Comparison of ENCODE assay signal across 22 cellular contexts in genomic region chr5:81537905-81538535, GRCh38.
DNase-seq lines count a peak whose midpoint lies in the region; ATAC-seq and TF ChIP-seq lines count a peak whose summit lies in the region.
"Had no signal": no experiment of that assay in that cellular context is flagged by ENCODE, and none has a peak within 500 bp of the region (broad histone marks: within the 10 kb centered on the region; RNA-seq: fewer than 3 reads in every experiment).

No MANE protein-coding gene starts in this region.

- intact Hi-C loops in prostate gland (cut with DNase I) = no loop called here

- H3K27me3 ChIP-seq in prostate gland (replicated peaks; ENCODE audit: insufficient read depth) = no peaks in the 10 kb centered on the region
- H3K27me3 ChIP-seq: heart left ventricle, upper lobe of left lung had no signal

- peak; percentile 85 for ATAC-seq in T-helper 17 cell
- no peak for ATAC-seq in activated naive CD8-positive, alpha-beta T cell treated with anti-CD3 and anti-CD28 coated beads, Interleukin-2, amount 50 U/mL, for 24 hours
- ATAC-seq in HG03159 (IDR thresholded peaks at IDR 0.05; ENCODE audit: unreplicated experiment) = no peak
- ATAC-seq: heart left ventricle had no signal

- no peak for DNase-seq in activated naive CD4-positive, alpha-beta T cell (lab: John Stamatoyannopoulos, UW)
- DNase-seq in T-helper 17 cell = no peak
- DNase-seq in activated naive CD8-positive, alpha-beta T cell treated with anti-CD3 and anti-CD28 coated beads, Interleukin-2, amount 50 U/mL, for 24 hours = no peak
- no peak for DNase-seq in NCI-H2107 treated with DMSO at 0.1 percent for 48 hours (lab: John Stamatoyannopoulos, UW; ENCODE audit: unreplicated experiment)
- DNase-seq in prostate gland (ENCODE audit: low spot score) = no peak
- DNase-seq: activated gamma-delta T cell treated with Interleukin-2 at 50 U/mL for 16 hours; cerebellar nuclear complex; DMS153; heart left ventricle; left colon; mesendoderm; natural killer cell; NCI-H1417; NCI-H524 treated with DMSO at 0.1 percent for 48 hours; retina; stimulated activated CD4-positive, alpha-beta T cell treated with anti-CD3 and anti-CD28 coated beads, Interleukin-4, amount 100 ng/mL, for 4 hours; T-helper 9 cell; upper lobe of left lung had no signal

- H3K27ac ChIP-seq in prostate gland = no peak overlapping the region
- H3K27ac ChIP-seq: epithelial cell of prostate, heart left ventricle, SK-N-MC, upper lobe of left lung had no signal

- H3K9me3 ChIP-seq in T-helper 17 cell (ENCODE audit: control insufficient read depth, low read length, poor library complexity, severe bottlenecking) (no peaks in the 10 kb centered on the region), prostate gland (no peaks in the 10 kb centered on the region)
- H3K9me3 ChIP-seq: upper lobe of left lung had no signal

- H3K36me3 Mint-ChIP-seq in activated naive CD4-positive, alpha-beta T cell treated with anti-CD3 and anti-CD28 coated beads, Interleukin-2, amount 50 U/mL, for 24 hours = peaks cover 4% of the 10 kb centered on the region
- peaks cover 2% of the 10 kb centered on the region for H3K36me3 Mint-ChIP-seq in T-helper 17 cell (ENCODE audit: low read depth)
- H3K36me3 Mint-ChIP-seq in activated naive CD8-positive, alpha-beta T cell treated with anti-CD3 and anti-CD28 coated beads, Interleukin-2, amount 50 U/mL, for 24 hours (ENCODE audit: low read depth) = peaks cover 4% of the 10 kb centered on the region
- H3K36me3 Mint-ChIP-seq: natural killer cell had no signal

- no peaks in the 10 kb centered on the region for H3K27me3 Mint-ChIP-seq in activated naive CD4-positive, alpha-beta T cell treated with anti-CD3 and anti-CD28 coated beads, Interleukin-2, amount 50 U/mL, for 24 hours
- H3K27me3 Mint-ChIP-seq in T-helper 17 cell = no peaks in the 10 kb centered on the region
- no peaks in the 10 kb centered on the region for H3K27me3 Mint-ChIP-seq in activated naive CD8-positive, alpha-beta T cell treated with anti-CD3 and anti-CD28 coated beads, Interleukin-2, amount 50 U/mL, for 24 hours

- no peaks in the 10 kb centered on the region for H3K4me1 ChIP-seq in prostate gland (replicated peaks)
- H3K4me1 ChIP-seq: upper lobe of left lung had no signal

- TF ChIP-seq CTCF in prostate gland (IDR thresholded peaks at IDR 0.05) = no peak

- no peak overlapping the region for H3K4me3 ChIP-seq in prostate gland
- H3K4me3 ChIP-seq: heart left ventricle, SK-N-MC, upper lobe of left lung had no signal

- H3K9me3 Mint-ChIP-seq in activated naive CD4-positive, alpha-beta T cell treated with anti-CD3 and anti-CD28 coated beads, Interleukin-2, amount 50 U/mL, for 24 hours = no peaks in the 10 kb centered on the region
- H3K9me3 Mint-ChIP-seq in activated naive CD8-positive, alpha-beta T cell treated with anti-CD3 and anti-CD28 coated beads, Interleukin-2, amount 50 U/mL, for 24 hours = no peaks in the 10 kb centered on the region
- H3K9me3 Mint-ChIP-seq: natural killer cell had no signal

- peak overlapping the region; percentile 6 for H3K4me3 Mint-ChIP-seq in activated naive CD4-positive, alpha-beta T cell treated with anti-CD3 and anti-CD28 coated beads, Interleukin-2, amount 50 U/mL, for 24 hours
- H3K4me3 Mint-ChIP-seq in T-helper 17 cell = peak overlapping the region; percentile 65
- no peak overlapping the region for H3K4me3 Mint-ChIP-seq in activated naive CD8-positive, alpha-beta T cell treated with anti-CD3 and anti-CD28 coated beads, Interleukin-2, amount 50 U/mL, for 24 hours
- H3K4me3 Mint-ChIP-seq: natural killer cell had no signal

- peak overlapping the region; percentile 92 for H3K27ac Mint-ChIP-seq in activated naive CD4-positive, alpha-beta T cell treated with anti-CD3 and anti-CD28 coated beads, Interleukin-2, amount 50 U/mL, for 24 hours
- peak overlapping the region; percentile 91 for H3K27ac Mint-ChIP-seq in T-helper 17 cell
- H3K27ac Mint-ChIP-seq in activated naive CD8-positive, alpha-beta T cell treated with anti-CD3 and anti-CD28 coated beads, Interleukin-2, amount 50 U/mL, for 24 hours = peak overlapping the region; percentile 40
- H3K27ac Mint-ChIP-seq: natural killer cell had no signal

- no peak for TF ChIP-seq POLR2A in prostate gland (IDR thresholded peaks at IDR 0.05)

- peaks cover 82% of the 10 kb centered on the region for H3K4me1 Mint-ChIP-seq in activated naive CD4-positive, alpha-beta T cell treated with anti-CD3 and anti-CD28 coated beads, Interleukin-2, amount 50 U/mL, for 24 hours
- H3K4me1 Mint-ChIP-seq in T-helper 17 cell = peaks cover 40% of the 10 kb centered on the region
- H3K4me1 Mint-ChIP-seq in activated naive CD8-positive, alpha-beta T cell treated with anti-CD3 and anti-CD28 coated beads, Interleukin-2, amount 50 U/mL, for 24 hours = peaks cover 38% of the 10 kb centered on the region

- 78% methylated on average over 4 of the region's 4 CpGs for WGBS in prostate gland

- no peaks in the 10 kb centered on the region for H3K36me3 ChIP-seq in prostate gland
- H3K36me3 ChIP-seq: heart left ventricle, upper lobe of left lung had no signal

Comparison
In these comparisons a context has a peak if more than half of its experiments do, and no peak if none do; other contexts are left out.
1. H3K27ac Mint-ChIP-seq: peak in every context shown above with its lines; median percentile 92 in activated naive CD4-positive, alpha-beta T cell treated with anti-CD3 and anti-CD28 coated beads, Interleukin-2, amount 50 U/mL, for 24 hours; 91 in T-helper 17 cell; 40 in activated naive CD8-positive, alpha-beta T cell treated with anti-CD3 and anti-CD28 coated beads, Interleukin-2, amount 50 U/mL, for 24 hours.